Comparison of ENCODE assay signal across 19 cellular contexts in the genomic region with DNA sequence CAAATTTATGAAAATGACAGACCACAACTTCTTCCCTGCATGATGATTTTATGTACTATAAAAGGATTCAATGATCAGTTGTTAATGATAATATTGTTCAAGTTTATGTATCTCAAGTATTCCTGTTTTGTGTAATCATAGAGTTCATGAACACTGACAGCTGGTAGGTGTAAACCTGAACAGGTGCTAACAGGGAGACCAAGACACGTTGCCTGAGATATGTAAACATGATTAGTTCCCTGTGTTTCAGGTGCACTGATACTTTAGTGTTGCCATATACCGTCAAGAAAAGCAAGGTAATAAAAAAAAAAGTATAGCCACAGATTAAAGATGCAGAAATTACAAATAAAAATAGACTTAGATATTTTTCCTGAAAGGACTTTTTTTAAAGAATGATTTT.
DNase-seq lines count a peak whose midpoint lies in the region; ATAC-seq, FAIRE-seq and TF ChIP-seq lines count a peak whose summit lies in the region.
"Had no signal": no experiment of that assay in that cellular context is flagged by ENCODE, and none has a peak within 500 bp of the region (broad histone marks: within the 10 kb centered on the region; RNA-seq: fewer than 3 reads in every experiment).

No MANE protein-coding gene starts in this region.

- TF ChIP-seq CTCF in pancreas (IDR thresholded peaks at IDR 0.05) = no peak

- peak overlapping the region in 1 of 4 donors; percentile 7 for H3K27ac ChIP-seq in pancreas
- H3K27ac ChIP-seq: epithelial cell of prostate, prostate gland, tibial nerve had no signal

- H3K36me3 ChIP-seq in pancreas = no peaks in the 10 kb centered on the region
- H3K36me3 ChIP-seq: prostate gland had no signal

- WGBS in pancreas, 2 donors = 16 to 17% methylated on average over 2 of the region's 2 CpGs

- H3K4me1 ChIP-seq in pancreas = peaks cover 0 to 35% (median 14%) of the 10 kb centered on the region in 3 donors
- H3K4me1 ChIP-seq: prostate gland, tibial nerve had no signal

- no peaks in the 10 kb centered on the region for H3K27me3 ChIP-seq in pancreas
- H3K27me3 ChIP-seq: tibial nerve had no signal

- no peak for FAIRE-seq in pancreas (lab: Jason Lieb, UNC)

- intact Hi-C loops in pancreas (cut with DNase I) = no loop called here

- no peaks in the 10 kb centered on the region for H3K9me3 ChIP-seq in pancreas
- H3K9me3 ChIP-seq: prostate gland, tibial nerve had no signal

- no peak overlapping the region for H3K4me3 ChIP-seq in pancreas
- H3K4me3 ChIP-seq: prostate gland, tibial nerve had no signal

- in situ Hi-C loops in G401 (cut with HindIII; ENCODE audit: low sequenced_read_pairs) = no loop called here

- DNase-seq in G401 (ENCODE audit: low spot score) = peak; percentile 25
- DNase-seq in NCI-H146 (lab: John Stamatoyannopoulos, UW) = peak; percentile 76
- peak; percentile 79 for DNase-seq in NCI-H69 (lab: John Stamatoyannopoulos, UW)
- peak in 1 of 6 donors; percentile 32 for DNase-seq in pancreas
- no peak for DNase-seq in NCI-H82 treated with DMSO at 0.1 percent for 48 hours (lab: John Stamatoyannopoulos, UW; ENCODE audit: unreplicated experiment)
- DNase-seq in putamen (ENCODE audit: low spot score) = no peak
- DNase-seq: activated CD4-positive, alpha-beta T cell treated with anti-CD3 and anti-CD28 coated beads for 1 hour; activated gamma-delta T cell; activated naive CD8-positive, alpha-beta T cell treated with anti-CD3 and anti-CD28 coated beads, Interleukin-2, amount 50 U/mL, for 24 hours; CD4-positive, CD25-positive, alpha-beta regulatory T cell; GOT3; head of caudate nucleus; mammary epithelial cell; NCI-H446 treated with DMSO at 0.1 percent for 48 hours; RPMI8226 had no signal

- peak; percentile 88 to 98 (median 96) for ATAC-seq in pancreas
- no peak for ATAC-seq in GM19463 (IDR thresholded peaks at IDR 0.05; ENCODE audit: unreplicated experiment)
- ATAC-seq: activated naive CD8-positive, alpha-beta T cell treated with anti-CD3 and anti-CD28 coated beads, Interleukin-2, amount 50 U/mL, for 24 hours had no signal

Comparison
In these comparisons a context has a peak if more than half of its experiments do, and no peak if none do; other contexts are left out.
1. DNase-seq: peak in G401 (single experiment), NCI-H146 (single experiment) and NCI-H69 (single experiment); none in NCI-H82 treated with DMSO at 0.1 percent for 48 hours (single experiment) and putamen (single experiment).